12 cellular contexts compared by ENCODE assay signal in genomic region chr5:158538506-158539074, GRCh38.
A peak's percentile ranks its signal among the peaks of the same experiment; 100 is the strongest.
DNase-seq lines count a peak whose midpoint lies in the region; ATAC-seq and TF ChIP-seq lines count a peak whose summit lies in the region.
"Had no signal": no experiment of that assay in that cellular context is flagged by ENCODE, and none has a peak within 500 bp of the region (broad histone marks: within the 10 kb centered on the region; RNA-seq: fewer than 3 reads in every experiment).

No MANE protein-coding gene starts in this region.

- peaks cover 22% of the 10 kb centered on the region for H3K4me1 Mint-ChIP-seq in activated naive CD8-positive, alpha-beta T cell treated with anti-CD3 and anti-CD28 coated beads for 36 hours
- peaks cover 27% of the 10 kb centered on the region for H3K4me1 Mint-ChIP-seq in activated naive CD8-positive, alpha-beta T cell treated with anti-CD3 and anti-CD28 coated beads, Interleukin-2, amount 50 U/mL, for 24 hours
- H3K4me1 Mint-ChIP-seq in stimulated activated naive CD8-positive, alpha-beta T cell treated with anti-CD3 and anti-CD28 coated beads, Interleukin-15, amount 100 ng/mL, for 72 hours = peaks cover 43% of the 10 kb centered on the region

- H3K79me2 ChIP-seq in OCI-LY7 (ENCODE audit: insufficient read depth, low read depth, low read length) = no peaks in the 10 kb centered on the region

- H3K4me1 ChIP-seq in OCI-LY7 (ENCODE audit: insufficient read depth, low read length, poor library complexity, severe bottlenecking) = peaks cover 27% of the 10 kb centered on the region
- H3K4me1 ChIP-seq in HAP-1 = no peaks in the 10 kb centered on the region

- no peaks in the 10 kb centered on the region for H3K36me3 Mint-ChIP-seq in activated naive CD8-positive, alpha-beta T cell treated with anti-CD3 and anti-CD28 coated beads for 36 hours
- H3K36me3 Mint-ChIP-seq in activated naive CD8-positive, alpha-beta T cell treated with anti-CD3 and anti-CD28 coated beads, Interleukin-2, amount 50 U/mL, for 24 hours (ENCODE audit: low read depth) = no peaks in the 10 kb centered on the region
- H3K36me3 Mint-ChIP-seq: T-cell had no signal

- H3K4me2 ChIP-seq in OCI-LY7 (ENCODE audit: low read length) = peak overlapping the region; percentile 65

- no peaks in the 10 kb centered on the region for H3K27me3 ChIP-seq in HAP-1 (ENCODE audit: low read depth)

- no peak overlapping the region for H3K4me3 Mint-ChIP-seq in activated naive CD8-positive, alpha-beta T cell treated with anti-CD3 and anti-CD28 coated beads for 36 hours
- no peak overlapping the region for H3K4me3 Mint-ChIP-seq in activated naive CD8-positive, alpha-beta T cell treated with anti-CD3 and anti-CD28 coated beads, Interleukin-2, amount 50 U/mL, for 24 hours
- H3K4me3 Mint-ChIP-seq in stimulated activated naive CD8-positive, alpha-beta T cell treated with anti-CD3 and anti-CD28 coated beads, Interleukin-15, amount 100 ng/mL, for 72 hours = no peak overlapping the region
- H3K4me3 Mint-ChIP-seq: T-cell had no signal

- POLR2A ChIA-PET in OCI-LY7 (lab: Charles Lee) = interaction anchor here (0.5 to 1.3 kb wide), 7 partner anchors 9 to 162 kb away, joined by 3 to 6 read pairs (median 4); no protein-coding TSS in a partner anchor

- H4K20me1 ChIP-seq in OCI-LY7 (ENCODE audit: insufficient read depth, low read length) = no peaks in the 10 kb centered on the region

- H3K4me3 ChIP-seq in OCI-LY7 (ENCODE audit: low read depth, low read length, poor library complexity, severe bottlenecking) = peak overlapping the region; percentile 37
- H3K4me3 ChIP-seq in HAP-1 = no peak overlapping the region

- H3K36me3 ChIP-seq in OCI-LY7 (ENCODE audit: insufficient read depth, low read length) (no peaks in the 10 kb centered on the region), HAP-1 (replicated peaks) (no peaks in the 10 kb centered on the region)

- H3K9me2 ChIP-seq in OCI-LY7 (ENCODE audit: insufficient read depth, low read length) = no peaks in the 10 kb centered on the region

- H2AFZ ChIP-seq in OCI-LY7 (ENCODE audit: low read length) = peak overlapping the region; percentile 66

- CTCF ChIA-PET in OCI-LY7 (lab: Charles Lee; ENCODE audit: unreplicated experiment) = no interaction called here

- BruUV-seq in OCI-LY7 (replicated peaks; lab: Mats Ljungman, UMichigan) = no TSS peak

- no peak for ATAC-seq in activated naive CD8-positive, alpha-beta T cell treated with anti-CD3 and anti-CD28 coated beads, Interleukin-2, amount 50 U/mL, for 24 hours
- peak; percentile 72 for ATAC-seq in HG02763 (IDR thresholded peaks at IDR 0.05; ENCODE audit: unreplicated experiment)
- ATAC-seq in stimulated activated naive CD8-positive, alpha-beta T cell treated with anti-CD3 and anti-CD28 coated beads, Interleukin-15, amount 100 ng/mL, for 72 hours = peak; percentile 47
- ATAC-seq: T-cell had no signal

- H3K9me3 Mint-ChIP-seq in activated naive CD8-positive, alpha-beta T cell treated with anti-CD3 and anti-CD28 coated beads for 36 hours = peaks cover 5% of the 10 kb centered on the region
- H3K9me3 Mint-ChIP-seq in activated naive CD8-positive, alpha-beta T cell treated with anti-CD3 and anti-CD28 coated beads, Interleukin-2, amount 50 U/mL, for 24 hours = no peaks in the 10 kb centered on the region
- H3K9me3 Mint-ChIP-seq in stimulated activated naive CD8-positive, alpha-beta T cell treated with anti-CD3 and anti-CD28 coated beads, Interleukin-15, amount 100 ng/mL, for 72 hours = no peaks in the 10 kb centered on the region
- H3K9me3 Mint-ChIP-seq: T-cell had no signal

- TF ChIP-seq CTCF in OCI-LY7 (conservative IDR thresholded peaks at IDR 0.05; ENCODE audit: low read length) = no peak

- peak; percentile 7 for DNase-seq in activated naive CD8-positive, alpha-beta T cell treated with anti-CD3 and anti-CD28 coated beads for 36 hours
- no peak for DNase-seq in activated naive CD8-positive, alpha-beta T cell treated with anti-CD3 and anti-CD28 coated beads, Interleukin-2, amount 50 U/mL, for 24 hours
- DNase-seq in OCI-LY7 (ENCODE audit: low spot score) = peak; percentile 69
- no peak for DNase-seq in stimulated activated naive CD8-positive, alpha-beta T cell treated with anti-CD3 and anti-CD28 coated beads, Interleukin-15, amount 100 ng/mL, for 72 hours
- DNase-seq in caudate nucleus (lab: John Stamatoyannopoulos, UW) = no peak
- no peak for DNase-seq in HAP-1 (ENCODE audit: low spot score in 2 of 2)
- DNase-seq in activated CD4-positive, CD25-positive, alpha-beta regulatory T cell treated with anti-CD3 and anti-CD28 coated beads, Interleukin-2, amount 50 U/mL, for 72 hours = no peak
- DNase-seq: activated CD8-positive, alpha-beta memory T cell treated with anti-CD3 and anti-CD28 coated beads, Interleukin-2, amount 50 U/mL, for 48 hours; islet precursor cell; stimulated activated CD4-positive, alpha-beta T cell treated with anti-CD3 and anti-CD28 coated beads, Interleukin-2, amount 100 ng/mL, for 24 hours; T-cell had no signal

- H3K27ac ChIP-seq in OCI-LY7 (ENCODE audit: low read depth, low read length, poor library complexity, severe bottlenecking) = peak overlapping the region; percentile 5
- no peak overlapping the region for H3K27ac ChIP-seq in caudate nucleus (ENCODE audit: low read depth, low read length)

- H3K27me3 Mint-ChIP-seq in activated naive CD8-positive, alpha-beta T cell treated with anti-CD3 and anti-CD28 coated beads for 36 hours = peaks cover 6% of the 10 kb centered on the region
- no peaks in the 10 kb centered on the region for H3K27me3 Mint-ChIP-seq in activated naive CD8-positive, alpha-beta T cell treated with anti-CD3 and anti-CD28 coated beads, Interleukin-2, amount 50 U/mL, for 24 hours
- no peaks in the 10 kb centered on the region for H3K27me3 Mint-ChIP-seq in stimulated activated naive CD8-positive, alpha-beta T cell treated with anti-CD3 and anti-CD28 coated beads, Interleukin-15, amount 100 ng/mL, for 72 hours

- intact Hi-C loops in OCI-LY7 (cut with micrococcal nuclease; ENCODE audit: unreplicated experiment) = no loop called here

- no peak overlapping the region for H3K27ac Mint-ChIP-seq in activated naive CD8-positive, alpha-beta T cell treated with anti-CD3 and anti-CD28 coated beads for 36 hours
- no peak overlapping the region for H3K27ac Mint-ChIP-seq in activated naive CD8-positive, alpha-beta T cell treated with anti-CD3 and anti-CD28 coated beads, Interleukin-2, amount 50 U/mL, for 24 hours
- peak overlapping the region in 1 of 2 donors; percentile 42 for H3K27ac Mint-ChIP-seq in stimulated activated naive CD8-positive, alpha-beta T cell treated with anti-CD3 and anti-CD28 coated beads, Interleukin-15, amount 100 ng/mL, for 72 hours
- H3K27ac Mint-ChIP-seq: T-cell had no signal

- H3K9me3 ChIP-seq in OCI-LY7 (ENCODE audit: low read length) (no peaks in the 10 kb centered on the region), HAP-1 (no peaks in the 10 kb centered on the region)

- in situ Hi-C loops in HAP-1 (cut with MboI; ENCODE audit: low sequenced_read_pairs) = no loop called here

Comparison
In these comparisons a context has a peak if more than half of its experiments do, and no peak if none do; other contexts are left out.
1. DNase-seq: peak in activated naive CD8-positive, alpha-beta T cell treated with anti-CD3 and anti-CD28 coated beads for 36 hours (single experiment) and OCI-LY7 (single experiment); none in activated naive CD8-positive, alpha-beta T cell treated with anti-CD3 and anti-CD28 coated beads, Interleukin-2, amount 50 U/mL, for 24 hours (single experiment), stimulated activated naive CD8-positive, alpha-beta T cell treated with anti-CD3 and anti-CD28 coated beads, Interleukin-15, amount 100 ng/mL, for 72 hours (0 of 2), caudate nucleus (0 of 61), HAP-1 (0 of 2) and activated CD4-positive, CD25-positive, alpha-beta regulatory T cell treated with anti-CD3 and anti-CD28 coated beads, Interleukin-2, amount 50 U/mL, for 72 hours (single experiment).